ENCODE assay signal across 1 cellular context in genomic region chr21:29025328-29025713, GRCh38.
TF ChIP-seq lines count a peak whose summit lies in the region.

No MANE protein-coding gene starts in this region.

TF ChIP-seq in SK-N-SH, 30 proteins besides CTCF, POLR2A, EP300 and RAD21 (continued from another document):
- TF ChIP-seq GATA2 (CRISPR knock-in tag; IDR thresholded peaks at IDR 0.05) (no peak), PBX3 (IDR thresholded peaks at IDR 0.05) (no peak), CHD2 (IDR thresholded peaks at IDR 0.05; ENCODE audit: low read length, partially characterized antibody) (no peak), IRF3 (IDR thresholded peaks at IDR 0.05; ENCODE audit: low read depth, low read length) (no peak), MXI1 (IDR thresholded peaks at IDR 0.05; ENCODE audit: low read depth, low read length) (no peak), RXRA (IDR thresholded peaks at IDR 0.05; ENCODE audit: borderline replicate concordance, low read depth) (no peak), YY1 (IDR thresholded peaks at IDR 0.05; ENCODE audit: low read depth) (no peak)
